8 cellular contexts compared by ENCODE assay signal in the genomic region with DNA sequence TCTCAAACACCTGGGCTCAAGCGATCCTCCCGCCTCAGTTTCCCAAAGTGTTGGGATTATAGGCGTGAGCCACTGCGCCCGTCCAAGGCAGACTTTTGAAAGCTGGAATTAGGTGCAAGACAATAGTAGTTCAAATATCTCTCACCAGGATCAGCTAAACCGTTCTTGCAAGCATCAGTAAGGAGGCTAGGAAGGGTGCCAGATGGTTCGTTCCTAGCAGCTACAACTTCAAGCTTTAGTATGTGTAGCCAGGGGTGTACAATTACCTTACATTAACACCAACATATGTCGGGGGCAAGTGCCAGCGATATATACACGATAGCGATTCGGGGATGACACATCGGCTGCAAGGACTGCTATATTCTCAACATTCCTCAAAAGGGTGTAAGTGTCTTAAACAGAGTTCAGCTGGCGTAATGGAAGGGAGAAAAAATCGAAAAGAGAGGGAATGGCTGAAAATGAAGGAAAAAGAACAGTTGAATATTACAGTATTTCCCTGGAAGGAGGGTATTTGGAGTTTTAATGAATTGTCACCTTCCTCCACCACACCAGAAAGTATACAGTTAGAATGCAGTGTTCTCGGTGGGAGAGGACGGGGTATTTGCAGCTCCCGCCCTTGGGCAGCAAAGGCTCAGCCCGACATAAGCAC. TPM values are rescaled to one million over a fixed set of nuclear protein-coding genes. Genes with fewer than 3 reads are reported as not detected.
A peak's percentile ranks its signal among the peaks of the same experiment; 100 is the strongest.
DNase-seq lines count a peak whose midpoint lies in the region; ATAC-seq and TF ChIP-seq lines count a peak whose summit lies in the region.

No MANE protein-coding gene starts in this region.

- H3K36me3 Mint-ChIP-seq in activated CD8-positive, alpha-beta T cell treated with anti-CD3 and anti-CD28 coated beads for 36 hours (ENCODE audit: low read depth), result no peaks in the 10 kb centered on the region

- peaks cover 5% of the 10 kb centered on the region for H3K79me1 ChIP-seq in trophoblast cell (ENCODE audit: low read length)

- H4K12ac ChIP-seq in trophoblast cell (ENCODE audit: low read depth, low read length), result no peak overlapping the region

- H3K9me3 ChIP-seq in trophoblast cell (ENCODE audit: insufficient read depth, low read depth, low read length), result no peaks in the 10 kb centered on the region

- no peak overlapping the region for H3K27ac ChIP-seq in trophoblast cell (ENCODE audit: low read depth, low read length)

- H2BK12ac ChIP-seq in trophoblast cell (ENCODE audit: low read length), result no peak overlapping the region

- H3K9ac ChIP-seq in trophoblast cell (ENCODE audit: low read length), result peak overlapping the region; percentile 28

- no peak overlapping the region for H4K8ac ChIP-seq in trophoblast cell (ENCODE audit: low read depth, low read length)

- H3K4me2 ChIP-seq in trophoblast cell (ENCODE audit: low read length), result peak overlapping the region; percentile 93

- no peak overlapping the region for H2BK120ac ChIP-seq in trophoblast cell (ENCODE audit: insufficient read depth, low read length, poor library complexity)

- H3K36me3 ChIP-seq in trophoblast cell (ENCODE audit: control insufficient read depth in 1 of 2, insufficient read depth in 2 of 2, low read length in 2 of 2), result no peaks in the 10 kb centered on the region

- CTCF ChIA-PET in activated CD8-positive, alpha-beta T cell treated with anti-CD3 and anti-CD28 coated beads for 36 hours (lab: Charles Lee), result interaction anchor here (1.5 to 2.5 kb wide), 5 partner anchors 9 to 415 kb away, joined by 3 to 22 read pairs (median 7); partner anchors contain the start of gene COX14

- peaks cover 2% of the 10 kb centered on the region for H3K79me2 ChIP-seq in trophoblast cell (ENCODE audit: control insufficient read depth, insufficient read depth, low read length, poor library complexity)

- H2AK5ac ChIP-seq in trophoblast cell (ENCODE audit: low read length), result no peak overlapping the region

- ATAC-seq in HG03432 (IDR thresholded peaks at IDR 0.05; ENCODE audit: unreplicated experiment) (peak; percentile 18), GM21423 (IDR thresholded peaks at IDR 0.05; ENCODE audit: unreplicated experiment) (no peak), HG02623 (IDR thresholded peaks at IDR 0.05; ENCODE audit: unreplicated experiment) (no peak)
- peak; percentile 14 for ATAC-seq in activated CD8-positive, alpha-beta T cell treated with anti-CD3 and anti-CD28 coated beads for 36 hours

- no peak for TF ChIP-seq CTCF in activated CD8-positive, alpha-beta T cell treated with anti-CD3 and anti-CD28 coated beads for 36 hours (IDR thresholded peaks at IDR 0.05)

- no peaks in the 10 kb centered on the region for H3K9me3 Mint-ChIP-seq in activated CD8-positive, alpha-beta T cell treated with anti-CD3 and anti-CD28 coated beads for 36 hours

- no peak overlapping the region for H3K23ac ChIP-seq in trophoblast cell (ENCODE audit: low read length)

- H3K18ac ChIP-seq in trophoblast cell (ENCODE audit: low read length), result peak overlapping the region; percentile 15

- DNase-seq in GM03348 (ENCODE audit: low spot score) (peak; percentile 53), glomerular visceral epithelial cell (ENCODE audit: extremely low spot score) (peak; percentile 16), trophoblast cell (peak in 1 of 2 donors; percentile 46), DMS153 (lab: John Stamatoyannopoulos, UW) (no peak)
- no peak for DNase-seq in activated CD8-positive, alpha-beta T cell treated with anti-CD3 and anti-CD28 coated beads for 36 hours

- POLR2A ChIA-PET in activated CD8-positive, alpha-beta T cell treated with anti-CD3 and anti-CD28 coated beads for 36 hours (lab: Charles Lee), result interaction anchor here (0.9 to 1.8 kb wide), 2 partner anchors 30 to 171 kb away, joined by 3 to 7 read pairs; partner anchors contain the start of gene COX14

- intact Hi-C loops in activated CD8-positive, alpha-beta T cell treated with anti-CD3 and anti-CD28 coated beads for 36 hours (cut with micrococcal nuclease), result loop anchor here (5.0 kb wide), 1 partner anchor 60 kb away; no protein-coding TSS in a partner anchor

- no peak overlapping the region for H2BK5ac ChIP-seq in trophoblast cell (ENCODE audit: low read depth, low read length, poor library complexity)

- H3K4ac ChIP-seq in trophoblast cell (ENCODE audit: low read depth, low read length), result peak overlapping the region; percentile 25

- no peaks in the 10 kb centered on the region for H3K27me3 ChIP-seq in trophoblast cell (ENCODE audit: insufficient read depth, low read length)

- H3K4me3 ChIP-seq in trophoblast cell (ENCODE audit: low read depth, low read length), result peak overlapping the region; percentile 82

- no peak overlapping the region for H3K27ac Mint-ChIP-seq in activated CD8-positive, alpha-beta T cell treated with anti-CD3 and anti-CD28 coated beads for 36 hours

- H3K27me3 Mint-ChIP-seq in activated CD8-positive, alpha-beta T cell treated with anti-CD3 and anti-CD28 coated beads for 36 hours, result no peaks in the 10 kb centered on the region

- peaks cover 22% of the 10 kb centered on the region for H3K4me1 Mint-ChIP-seq in activated CD8-positive, alpha-beta T cell treated with anti-CD3 and anti-CD28 coated beads for 36 hours (ENCODE audit: low read depth)

- no peak overlapping the region for H3K14ac ChIP-seq in trophoblast cell (ENCODE audit: low read length)

- no peak overlapping the region for H4K91ac ChIP-seq in trophoblast cell (ENCODE audit: low read depth, low read length)

- WGBS in trophoblast cell (ENCODE audit: extremely low coverage, insufficient coverage, insufficient read length), result no CpG with 5 or more reads among the region's 19 CpGs

- peak overlapping the region; percentile 88 for H3K4me3 Mint-ChIP-seq in activated CD8-positive, alpha-beta T cell treated with anti-CD3 and anti-CD28 coated beads for 36 hours

- H3K4me1 ChIP-seq in trophoblast cell (ENCODE audit: control insufficient read depth in 1 of 2, insufficient read depth in 2 of 2, low read length in 2 of 2), result peaks cover 4 to 6% of the 10 kb centered on the region in 2 experiments

- H2AFZ ChIP-seq in trophoblast cell (ENCODE audit: insufficient read depth, low read length, poor library complexity), result peak overlapping the region; percentile 21

RNA-seq across cellular contexts. Expression of gene LIMA1, which starts 0.6 kb away (rescaled TPM):
- 10 to 100 TPM; 44.2 to 45.5 TPM for total RNA-seq in activated CD8-positive, alpha-beta T cell treated with anti-CD3 and anti-CD28 coated beads for 36 hours
- polyA plus RNA-seq in trophoblast cell (2013), result 143 and 152 TPM in 2 replicates

Comparison
In these comparisons a context has a peak if more than half of its experiments do, and no peak if none do; other contexts are left out.
1. DNase-seq: peak in GM03348 (single experiment) and glomerular visceral epithelial cell (single experiment); none in activated CD8-positive, alpha-beta T cell treated with anti-CD3 and anti-CD28 coated beads for 36 hours (single experiment) and DMS153 (single experiment).
2. ATAC-seq: peak in HG03432 (single experiment) and activated CD8-positive, alpha-beta T cell treated with anti-CD3 and anti-CD28 coated beads for 36 hours (single experiment); none in GM21423 (single experiment) and HG02623 (single experiment).